Comparison of ENCODE assay signal across 8 cellular contexts in genomic region chr3:126134219-126134975, GRCh38. TPM values are rescaled to one million over a fixed set of nuclear protein-coding genes. Genes with fewer than 3 reads are reported as not detected.
DNase-seq lines count a peak whose midpoint lies in the region; ATAC-seq, FAIRE-seq and TF ChIP-seq lines count a peak whose summit lies in the region.

No MANE protein-coding gene starts in this region.

- CTCF ChIA-PET in endothelial cell of umbilical vein (lab: Charles Lee), result interaction anchor here (0.6 to 3.9 kb wide), 20 partner anchors 9 to 342 kb away, joined by 3 to 68 read pairs (median 3); partner anchors contain the start of genes KLF15 and ZXDC

- H3K4me2 ChIP-seq in endothelial cell of umbilical vein (ENCODE audit: insufficient read depth, low read length), result no peak overlapping the region

- H3K36me3 Mint-ChIP-seq in stimulated activated naive B cell treated with anti-CD40 and anti-IgM and Interleukin-4, amounts not matched to agents 10 μg/mL and 1 μg/mL and 100 μg/mL, for 72 hours, result no peaks in the 10 kb centered on the region

- peak; percentile 51 to 74 for TF ChIP-seq CTCF in endothelial cell of umbilical vein (IDR thresholded peaks at IDR 0.05; ENCODE audit: extremely low read depth in 1 of 2, insufficient read depth in 1 of 2, low read depth in 1 of 2, low read length in 2 of 2)

- dilution Hi-C loops in endothelial cell of umbilical vein (cut with MboI; ENCODE audit: extremely low pct_ligation_motif_present, low sequenced_read_pairs), result no loop called here

- intact Hi-C loops in endothelial cell of umbilical vein (cut with micrococcal nuclease), result loop anchor here (1.0 to 5.0 kb wide), 5 partner anchors 64 to 255 kb away; no protein-coding TSS in a partner anchor

- no TSS peak for BruUV-seq in endothelial cell of umbilical vein (replicated peaks; lab: Mats Ljungman, UMichigan)

- H3K9me3 Mint-ChIP-seq in stimulated activated naive B cell treated with anti-CD40 and anti-IgM and Interleukin-4, amounts not matched to agents 10 μg/mL and 1 μg/mL and 100 μg/mL, for 72 hours, result no peaks in the 10 kb centered on the region

- no peak overlapping the region for H2AFZ ChIP-seq in endothelial cell of umbilical vein (ENCODE audit: low read depth, low read length)

- H3K4me1 ChIP-seq in endothelial cell of umbilical vein (ENCODE audit: control insufficient read depth, extremely low read depth, insufficient read depth, low read length), result peaks cover 8% of the 10 kb centered on the region

- H3K4me3 ChIP-seq in endothelial cell of umbilical vein (replicated peaks in 1 of 3; ENCODE audit: insufficient read depth in 1 of 3, low read depth in 1 of 3, low read length in 3 of 3), result no peak overlapping the region

- no peak for TF ChIP-seq POLR2A in endothelial cell of umbilical vein (IDR thresholded peaks at IDR 0.05; ENCODE audit: low read depth, low read length)

- H4K20me1 ChIP-seq in endothelial cell of umbilical vein (replicated peaks; ENCODE audit: control insufficient read depth, extremely low read depth, insufficient read depth, low read length), result no peaks in the 10 kb centered on the region

- H3K27ac ChIP-seq in endothelial cell of umbilical vein (ENCODE audit: insufficient read depth, low read depth, low read length), result no peak overlapping the region

- H3K9me3 ChIP-seq in endothelial cell of umbilical vein (replicated peaks; ENCODE audit: control insufficient read depth, insufficient read depth, low read length), result no peaks in the 10 kb centered on the region

- no peak overlapping the region for H3K9ac ChIP-seq in endothelial cell of umbilical vein (replicated peaks; ENCODE audit: extremely low read depth, insufficient read depth, low read length)

- H3K79me2 ChIP-seq in endothelial cell of umbilical vein (ENCODE audit: control insufficient read depth, insufficient read depth, low read length), result no peaks in the 10 kb centered on the region

- POLR2A ChIA-PET in endothelial cell of umbilical vein (lab: Charles Lee), result no interaction called here

- FAIRE-seq in GM19239 (lab: Jason Lieb, UNC) (no peak), endothelial cell of umbilical vein (lab: Jason Lieb, UNC) (peak; percentile 73)

- H3K27me3 ChIP-seq in endothelial cell of umbilical vein (ENCODE audit: control insufficient read depth in 2 of 2, insufficient read depth in 2 of 2, low read length in 2 of 2), result peaks cover 0 to 2% of the 10 kb centered on the region in 2 experiments

- peak; percentile 80 to 94 for ATAC-seq in stimulated activated naive B cell treated with anti-CD40 and anti-IgM and Interleukin-4, amounts not matched to agents 10 μg/mL and 1 μg/mL and 100 μg/mL, for 72 hours (replicated peaks)
- ATAC-seq in HG03442 (IDR thresholded peaks at IDR 0.05; ENCODE audit: unreplicated experiment), result no peak

- peaks cover 0 to 10% of the 10 kb centered on the region in 2 donors for H3K4me1 Mint-ChIP-seq in stimulated activated naive B cell treated with anti-CD40 and anti-IgM and Interleukin-4, amounts not matched to agents 10 μg/mL and 1 μg/mL and 100 μg/mL, for 72 hours

- peak; percentile 68 for DNase-seq in AG08396 (ENCODE audit: low spot score)
- peak; percentile 42 for DNase-seq in GM19239 (ENCODE audit: insufficient read length, low spot score)
- DNase-seq in NCI-H2196 (lab: John Stamatoyannopoulos, UW; ENCODE audit: unreplicated experiment), result peak; percentile 76
- DNase-seq in activated CD4-positive, alpha-beta T cell treated with anti-CD3 and anti-CD28 coated beads, Interleukin-2, amount 50 U/mL, for 48 hours, result peak; percentile 57 to 59
- DNase-seq in endothelial cell of umbilical vein (ENCODE audit: low read depth, low spot score), result peak; percentile 42
- DNase-seq in midbrain (lab: John Stamatoyannopoulos, UW), result peak; percentile 61
- DNase-seq in stimulated activated naive B cell treated with anti-CD40 and anti-IgM and Interleukin-4, amounts not matched to agents 10 μg/mL and 1 μg/mL and 100 μg/mL, for 72 hours, result peak; percentile 42

- peaks cover 49 to 50% of the 10 kb centered on the region in 2 donors for H3K27me3 Mint-ChIP-seq in stimulated activated naive B cell treated with anti-CD40 and anti-IgM and Interleukin-4, amounts not matched to agents 10 μg/mL and 1 μg/mL and 100 μg/mL, for 72 hours

- no peak overlapping the region for H3K27ac Mint-ChIP-seq in stimulated activated naive B cell treated with anti-CD40 and anti-IgM and Interleukin-4, amounts not matched to agents 10 μg/mL and 1 μg/mL and 100 μg/mL, for 72 hours

- no peaks in the 10 kb centered on the region for H3K36me3 ChIP-seq in endothelial cell of umbilical vein (ENCODE audit: control insufficient read depth in 2 of 2, extremely low read depth in 1 of 2, insufficient read depth in 2 of 2, low read length in 2 of 2)

- no peak overlapping the region for H3K4me3 Mint-ChIP-seq in stimulated activated naive B cell treated with anti-CD40 and anti-IgM and Interleukin-4, amounts not matched to agents 10 μg/mL and 1 μg/mL and 100 μg/mL, for 72 hours

- H3K9me1 ChIP-seq in endothelial cell of umbilical vein (replicated peaks; ENCODE audit: control insufficient read depth, extremely low read depth, insufficient read depth, low read length), result no peaks in the 10 kb centered on the region

TF ChIP-seq in endothelial cell of umbilical vein, 7 proteins besides CTCF, POLR2A, EP300 and RAD21:
- no peak for TF ChIP-seq JUN (IDR thresholded peaks at IDR 0.05; ENCODE audit: borderline replicate concordance, insufficient read depth, insufficient read length, low read depth)
- TF ChIP-seq MAX (IDR thresholded peaks at IDR 0.05; ENCODE audit: insufficient read depth, insufficient read length), result no peak
- TF ChIP-seq MYC (IDR thresholded peaks at IDR 0.05; ENCODE audit: low read depth, low read length), result no peak
- no peak for TF ChIP-seq EZH2 (IDR thresholded peaks at IDR 0.05; ENCODE audit: borderline replicate concordance, low read depth, low read length, severe bottlenecking)
- no peak for TF ChIP-seq GATA2 (IDR thresholded peaks at IDR 0.05; ENCODE audit: insufficient read depth, insufficient read length, low read depth, low read length)
- TF ChIP-seq POLR2AphosphoS5 (IDR thresholded peaks at IDR 0.05; ENCODE audit: insufficient read depth, low read depth, low read length), result no peak
- TF ChIP-seq FOS (IDR thresholded peaks at IDR 0.05; ENCODE audit: borderline replicate concordance, insufficient read depth, low read length), result no peak
TF ChIP-seq in endothelial cell of umbilical vein: peak in this region for 0.

RNA-seq across cellular contexts. Expression of gene ALDH1L1, which starts 46.0 kb away (rescaled TPM):
- not detected in 2 replicates for total RNA-seq in endothelial cell of umbilical vein
- not detected in 2 replicates for polyA plus RNA-seq in endothelial cell of umbilical vein
- polyA plus RNA-seq in endothelial cell of umbilical vein (2011; cell fraction: cytosol; rRNA removed), result not detected in 2 replicates
- not detected in 2 replicates for polyA plus RNA-seq in endothelial cell of umbilical vein (2011; cell fraction: nucleus; rRNA removed)
- not detected in 2 replicates for polyA plus RNA-seq in endothelial cell of umbilical vein (2012)
- polyA minus RNA-seq in endothelial cell of umbilical vein, result not detected in 2 replicates
- polyA minus RNA-seq in endothelial cell of umbilical vein (2011; cell fraction: cytosol; rRNA and poly(A)+ RNA removed), result not detected
- polyA minus RNA-seq in endothelial cell of umbilical vein (2011; cell fraction: nucleus; rRNA and poly(A)+ RNA removed), result not detected in 2 replicates

RNA-seq across cellular contexts. Expression of gene SLC41A3, which starts 50.5 kb away (rescaled TPM):
- total RNA-seq in endothelial cell of umbilical vein, result 47.1 and 52.5 TPM in 2 replicates
- 118 and 129 TPM in 2 replicates for polyA plus RNA-seq in endothelial cell of umbilical vein
- 81.9 and 87.0 TPM in 2 replicates for polyA plus RNA-seq in endothelial cell of umbilical vein (2011; cell fraction: cytosol; rRNA removed)
- polyA plus RNA-seq in endothelial cell of umbilical vein (2011; cell fraction: nucleus; rRNA removed), result 111 and 132 TPM in 2 replicates
- 39.8 and 58.5 TPM in 2 replicates for polyA plus RNA-seq in endothelial cell of umbilical vein (2012)
- 89.6 and 103 TPM in 2 replicates for polyA minus RNA-seq in endothelial cell of umbilical vein
- 32.2 TPM for polyA minus RNA-seq in endothelial cell of umbilical vein (2011; cell fraction: cytosol; rRNA and poly(A)+ RNA removed)
- polyA minus RNA-seq in endothelial cell of umbilical vein (2011; cell fraction: nucleus; rRNA and poly(A)+ RNA removed), result 34.2 and 46.8 TPM in 2 replicates
